Comparison of ENCODE assay signal across 24 cellular contexts in the genomic region with DNA sequence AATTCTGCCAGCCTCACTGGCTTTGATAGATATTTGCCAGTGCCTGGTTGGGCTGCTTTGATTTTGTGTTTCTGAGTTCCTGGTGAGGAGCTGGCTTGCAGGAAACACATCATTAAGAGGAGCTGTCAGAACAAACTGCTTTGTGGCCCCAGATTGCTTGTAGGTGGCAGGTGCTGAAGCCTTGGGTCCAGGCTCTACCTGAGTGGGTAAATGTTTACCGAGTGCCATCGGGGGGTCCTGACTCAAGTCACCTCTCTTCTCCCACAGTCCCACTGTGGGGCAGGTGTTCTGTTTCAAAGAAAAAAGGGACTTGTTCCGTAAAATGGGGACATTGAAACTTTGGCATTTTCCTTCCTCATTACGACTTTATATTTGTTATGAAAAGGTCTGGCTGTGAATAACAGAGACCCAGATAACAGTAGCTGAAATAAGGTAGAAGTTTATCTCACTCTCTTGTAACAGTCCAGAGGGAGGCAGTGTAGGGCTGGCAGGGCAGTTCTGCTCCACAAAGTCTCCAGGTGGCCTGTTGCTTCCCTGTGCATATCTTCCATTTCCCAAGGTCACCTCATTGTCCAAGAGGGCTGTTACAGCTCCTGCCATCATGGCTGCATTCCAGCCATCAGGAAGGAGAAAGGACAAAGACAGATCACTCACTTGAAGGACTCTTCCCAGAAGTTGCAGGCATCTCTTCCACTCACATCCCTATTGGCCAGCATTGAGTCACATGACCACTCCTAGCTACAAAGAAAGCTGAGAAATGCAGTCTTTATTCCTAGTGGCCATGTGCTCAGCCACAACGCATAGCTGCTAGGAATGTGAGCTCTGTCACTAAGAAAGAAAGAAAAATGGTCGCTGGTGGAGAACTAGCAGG.
A peak's percentile ranks its signal among the peaks of the same experiment; 100 is the strongest.
DNase-seq lines count a peak whose midpoint lies in the region; ATAC-seq and TF ChIP-seq lines count a peak whose summit lies in the region.
"Had no signal": no experiment of that assay in that cellular context is flagged by ENCODE, and none has a peak within 500 bp of the region (broad histone marks: within the 10 kb centered on the region; RNA-seq: fewer than 3 reads in every experiment).

No MANE protein-coding gene starts in this region.

- WGBS in SK-N-SH (ENCODE audit: low lambda C conversion rate) = 66% methylated on average over 6 of the region's 6 CpGs

- no peak for TF ChIP-seq EP300 in SK-N-SH (IDR thresholded peaks at IDR 0.05; ENCODE audit: borderline replicate concordance in 1 of 2, low read depth in 1 of 2, low read length in 1 of 2)

- H2AFZ ChIP-seq in SK-N-SH (ENCODE audit: low read depth) = no peak overlapping the region

- CTCF ChIA-PET in SK-N-SH (lab: Yijun Ruan, JAX) = interaction anchor here (0.6 to 1.5 kb wide), 2 partner anchors 8 to 117 kb away, joined by 3 to 4 read pairs; no protein-coding TSS in a partner anchor

- no peaks in the 10 kb centered on the region for H3K79me2 ChIP-seq in SK-N-SH (ENCODE audit: insufficient read depth)

- no peak overlapping the region for H3K4me3 ChIP-seq in SK-N-SH (ENCODE audit: low read depth in 2 of 2, low read length in 1 of 2)
- H3K4me3 ChIP-seq: left ventricle myocardium inferior, pancreas, thyroid gland had no signal

- ATAC-seq in SK-N-SH treated with all-trans-retinoic acid at 6 μM for 48 hours = no peak
- no peak for ATAC-seq in left lobe of liver
- no peak for ATAC-seq in GM21717 (IDR thresholded peaks at IDR 0.05; ENCODE audit: unreplicated experiment)
- ATAC-seq: pancreas; right cardiac atrium; stimulated activated naive CD8-positive, alpha-beta T cell treated with anti-CD3 and anti-CD28 coated beads, Interleukin-15, Interleukin-2, amounts not matched to agents 100 U/mL and 50 U/mL, for 24 hours had no signal

- TF ChIP-seq CTCF in SK-N-SH (IDR thresholded peaks at IDR 0.05) = no peak

- H3K9ac ChIP-seq in SK-N-SH = no peak overlapping the region

- TF ChIP-seq RAD21 in SK-N-SH (IDR thresholded peaks at IDR 0.05; ENCODE audit: low read length) = no peak

- peaks cover 0 to 12% of the 10 kb centered on the region in 2 experiments; a peak in 1 of 4 replicates for H3K4me1 ChIP-seq in SK-N-SH (ENCODE audit: control insufficient read depth in 1 of 2, insufficient read depth in 2 of 2, low read depth in 1 of 2, low read length in 1 of 2)
- H3K4me1 ChIP-seq: left ventricle myocardium inferior, pancreas, thyroid gland had no signal

- H3F3A ChIP-seq in SK-N-SH (replicated peaks; ENCODE audit: insufficient read depth) = no peaks in the 10 kb centered on the region

- H4K20me1 ChIP-seq in SK-N-SH (ENCODE audit: insufficient read depth) = no peaks in the 10 kb centered on the region

- POLR2A ChIA-PET in SK-N-SH (lab: Yijun Ruan, JAX) = no interaction called here

- no peaks in the 10 kb centered on the region for H3K27me3 ChIP-seq in SK-N-SH (ENCODE audit: insufficient read depth)
- H3K27me3 ChIP-seq: BE2C, thyroid gland had no signal

- in situ Hi-C loops in SK-MEL-5 (cut with HindIII; ENCODE audit: low pct_unique_long_range_greater_than_20kb, low sequenced_read_pairs) = no loop called here

- no peaks in the 10 kb centered on the region for H3K9me3 ChIP-seq in SK-N-SH
- H3K9me3 ChIP-seq: BE2C, pancreas, thyroid gland had no signal

- no peaks in the 10 kb centered on the region for H3K9me2 ChIP-seq in SK-N-SH

- no peak overlapping the region for H3K4me2 ChIP-seq in SK-N-SH

- DNase-seq in SK-N-SH (no peak), HT1080 (ENCODE audit: low read depth) (peak; percentile 15), SK-MEL-5 (ENCODE audit: low read depth, low spot score) (peak; percentile 55), left lobe of liver (ENCODE audit: low spot score) (peak; percentile 15), NCI-H1694 (lab: John Stamatoyannopoulos, UW) (no peak), mucosa of gallbladder (ENCODE audit: low spot score) (no peak)
- DNase-seq: 8988T; activated CD4-positive, alpha-beta memory T cell treated with anti-CD3 and anti-CD28 coated beads for 36 hours; activated naive CD4-positive, alpha-beta T cell; activated T-cell treated with anti-CD3 and anti-CD28 coated beads, Interleukin-2, amount 50 U/mL, for 1 hour; BE2C; cortex of kidney; KG1; left ventricle myocardium inferior; NCI-H446 treated with DMSO at 0.1 percent for 48 hours; pancreas; right cardiac atrium; stimulated activated CD4-positive, alpha-beta T cell treated with anti-CD3 and anti-CD28 coated beads, Interleukin-12 subunit alpha, Interleukin-12 subunit beta, amount 100 ng/mL, for 4 hours; stimulated activated CD4-positive, alpha-beta T cell treated with anti-CD3 and anti-CD28 coated beads, Interleukin-4, amount 100 ng/mL, for 4 hours; stimulated activated naive CD8-positive, alpha-beta T cell treated with anti-CD3 and anti-CD28 coated beads, Interleukin-15, Interleukin-2, amounts not matched to agents 100 U/mL and 50 U/mL, for 24 hours; T-helper 9 cell; thyroid gland had no signal

- H3K27ac ChIP-seq in SK-N-SH (ENCODE audit: low read depth in 2 of 2, low read length in 1 of 2) = no peak overlapping the region
- H3K27ac ChIP-seq: left ventricle myocardium inferior, pancreas, thyroid gland had no signal

- no peaks in the 10 kb centered on the region for H3K36me3 ChIP-seq in SK-N-SH (replicated peaks in 1 of 2; ENCODE audit: control insufficient read depth in 1 of 2, insufficient read depth in 2 of 2, low read length in 1 of 2)
- H3K36me3 ChIP-seq: BE2C, left ventricle myocardium inferior, pancreas, thyroid gland had no signal

TF ChIP-seq in SK-N-SH, 30 proteins besides CTCF, POLR2A, EP300 and RAD21:
- no peak for TF ChIP-seq SMC3 (IDR thresholded peaks at IDR 0.05; ENCODE audit: low read depth, low read length)
- TF ChIP-seq, protein P1, sequence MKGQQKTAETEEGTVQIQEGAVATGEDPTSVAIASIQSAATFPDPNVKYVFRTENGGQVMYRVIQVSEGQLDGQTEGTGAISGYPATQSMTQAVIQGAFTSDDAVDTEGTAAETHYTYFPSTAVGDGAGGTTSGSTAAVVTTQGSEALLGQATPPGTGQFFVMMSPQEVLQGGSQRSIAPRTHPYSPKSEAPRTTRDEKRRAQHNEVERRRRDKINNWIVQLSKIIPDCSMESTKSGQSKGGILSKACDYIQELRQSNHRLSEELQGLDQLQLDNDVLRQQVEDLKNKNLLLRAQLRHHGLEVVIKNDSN (IDR thresholded peaks at IDR 0.05; ENCODE audit: borderline replicate concordance, low read depth) = peak; percentile 35; the same call in 1 of the 2 replicates

TF ChIP-seq in SK-N-SH treated with all-trans-retinoic acid at 6 μM for 48 hours, 23 proteins besides CTCF, POLR2A, EP300 and RAD21 (continues in another document):
- TF ChIP-seq ZFP3 (CRISPR knock-in tag; IDR thresholded peaks at IDR 0.05) = no peak
- TF ChIP-seq, protein P2, sequence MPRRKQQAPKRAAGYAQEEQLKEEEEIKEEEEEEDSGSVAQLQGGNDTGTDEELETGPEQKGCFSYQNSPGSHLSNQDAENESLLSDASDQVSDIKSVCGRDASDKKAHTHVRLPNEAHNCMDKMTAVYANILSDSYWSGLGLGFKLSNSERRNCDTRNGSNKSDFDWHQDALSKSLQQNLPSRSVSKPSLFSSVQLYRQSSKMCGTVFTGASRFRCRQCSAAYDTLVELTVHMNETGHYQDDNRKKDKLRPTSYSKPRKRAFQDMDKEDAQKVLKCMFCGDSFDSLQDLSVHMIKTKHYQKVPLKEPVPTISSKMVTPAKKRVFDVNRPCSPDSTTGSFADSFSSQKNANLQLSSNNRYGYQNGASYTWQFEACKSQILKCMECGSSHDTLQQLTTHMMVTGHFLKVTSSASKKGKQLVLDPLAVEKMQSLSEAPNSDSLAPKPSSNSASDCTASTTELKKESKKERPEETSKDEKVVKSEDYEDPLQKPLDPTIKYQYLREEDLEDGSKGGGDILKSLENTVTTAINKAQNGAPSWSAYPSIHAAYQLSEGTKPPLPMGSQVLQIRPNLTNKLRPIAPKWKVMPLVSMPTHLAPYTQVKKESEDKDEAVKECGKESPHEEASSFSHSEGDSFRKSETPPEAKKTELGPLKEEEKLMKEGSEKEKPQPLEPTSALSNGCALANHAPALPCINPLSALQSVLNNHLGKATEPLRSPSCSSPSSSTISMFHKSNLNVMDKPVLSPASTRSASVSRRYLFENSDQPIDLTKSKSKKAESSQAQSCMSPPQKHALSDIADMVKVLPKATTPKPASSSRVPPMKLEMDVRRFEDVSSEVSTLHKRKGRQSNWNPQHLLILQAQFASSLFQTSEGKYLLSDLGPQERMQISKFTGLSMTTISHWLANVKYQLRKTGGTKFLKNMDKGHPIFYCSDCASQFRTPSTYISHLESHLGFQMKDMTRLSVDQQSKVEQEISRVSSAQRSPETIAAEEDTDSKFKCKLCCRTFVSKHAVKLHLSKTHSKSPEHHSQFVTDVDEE (CRISPR knock-in tag; IDR thresholded peaks at IDR 0.05) = no peak
- no peak for TF ChIP-seq ISL1 (CRISPR knock-in tag; IDR thresholded peaks at IDR 0.05)
- TF ChIP-seq BACH2 (CRISPR knock-in tag; IDR thresholded peaks at IDR 0.05; ENCODE audit: borderline replicate concordance) = no peak
- TF ChIP-seq ZFP30 (CRISPR knock-in tag; IDR thresholded peaks at IDR 0.05) = no peak
- TF ChIP-seq ESRRG (CRISPR knock-in tag; IDR thresholded peaks at IDR 0.05) = no peak
- TF ChIP-seq RARB (CRISPR knock-in tag; IDR thresholded peaks at IDR 0.05) = no peak
- TF ChIP-seq, protein P3, sequence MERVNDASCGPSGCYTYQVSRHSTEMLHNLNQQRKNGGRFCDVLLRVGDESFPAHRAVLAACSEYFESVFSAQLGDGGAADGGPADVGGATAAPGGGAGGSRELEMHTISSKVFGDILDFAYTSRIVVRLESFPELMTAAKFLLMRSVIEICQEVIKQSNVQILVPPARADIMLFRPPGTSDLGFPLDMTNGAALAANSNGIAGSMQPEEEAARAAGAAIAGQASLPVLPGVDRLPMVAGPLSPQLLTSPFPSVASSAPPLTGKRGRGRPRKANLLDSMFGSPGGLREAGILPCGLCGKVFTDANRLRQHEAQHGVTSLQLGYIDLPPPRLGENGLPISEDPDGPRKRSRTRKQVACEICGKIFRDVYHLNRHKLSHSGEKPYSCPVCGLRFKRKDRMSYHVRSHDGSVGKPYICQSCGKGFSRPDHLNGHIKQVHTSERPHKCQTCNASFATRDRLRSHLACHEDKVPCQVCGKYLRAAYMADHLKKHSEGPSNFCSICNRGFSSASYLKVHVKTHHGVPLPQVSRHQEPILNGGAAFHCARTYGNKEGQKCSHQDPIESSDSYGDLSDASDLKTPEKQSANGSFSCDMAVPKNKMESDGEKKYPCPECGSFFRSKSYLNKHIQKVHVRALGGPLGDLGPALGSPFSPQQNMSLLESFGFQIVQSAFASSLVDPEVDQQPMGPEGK (CRISPR knock-in tag; IDR thresholded peaks at IDR 0.05; ENCODE audit: borderline replicate concordance) = no peak
- no peak for TF ChIP-seq GLIS3 (CRISPR knock-in tag; IDR thresholded peaks at IDR 0.05)

Comparison
In these comparisons a context has a peak if more than half of its experiments do, and no peak if none do; other contexts are left out.
1. DNase-seq: peak in HT1080 (single experiment), SK-MEL-5 (single experiment) and left lobe of liver (single experiment); none in SK-N-SH (single experiment), NCI-H1694 (single experiment) and mucosa of gallbladder (single experiment).